Comparison of ENCODE assay signal across 26 cellular contexts in genomic region chr4:173440888-173441287, GRCh38. TPM values are rescaled to one million over a fixed set of nuclear protein-coding genes. Genes with fewer than 3 reads are reported as not detected.
"Had no signal": no experiment of that assay in that cellular context is flagged by ENCODE, and none has a peak within 500 bp of the region (broad histone marks: within the 10 kb centered on the region; RNA-seq: fewer than 3 reads in every experiment).

No MANE protein-coding gene starts in this region.

- H3K9me3 Mint-ChIP-seq: nephron, neural progenitor cell had no signal

- H3K27ac Mint-ChIP-seq: mesothelial cell of epicardium; naive B cell; nephron; neural progenitor cell; progenitor cell of endocrine pancreas; stimulated activated naive B cell treated with anti-CD40 and anti-IgM and Interleukin-4, amounts not matched to agents 10 μg/mL and 1 μg/mL and 100 μg/mL, for 72 hours had no signal

- ATAC-seq: foreskin keratinocyte; gastroesophageal sphincter; heart left ventricle; left cardiac atrium; left lung; mucosa of descending colon; right lobe of liver; stimulated activated naive B cell treated with anti-CD40 and anti-IgM and Interleukin-4, amounts not matched to agents 10 μg/mL and 1 μg/mL and 100 μg/mL, for 72 hours had no signal

- DNase-seq: dermis blood vessel endothelial cell; effector memory CD4-positive, alpha-beta T cell; foreskin keratinocyte; heart left ventricle; left cardiac atrium; left lung; mesenchymal stem cell; mucosa of descending colon; naive B cell; right lobe of liver; small intestine; stimulated activated CD4-positive, alpha-beta T cell treated with anti-CD3 and anti-CD28 coated beads, Interleukin-15, amount 100 ng/mL, for 24 hours; stimulated activated CD4-positive, alpha-beta T cell treated with anti-CD3 and anti-CD28 coated beads, Interleukin-2, amount 100 ng/mL, for 48 hours; stimulated activated naive B cell treated with anti-CD40 and anti-IgM and Interleukin-4, amounts not matched to agents 10 μg/mL and 1 μg/mL and 100 μg/mL, for 72 hours; stomach; thyroid gland; trophoblast cell had no signal

- H3K27me3 Mint-ChIP-seq: progenitor cell of endocrine pancreas; stimulated activated naive B cell treated with anti-CD40 and anti-IgM and Interleukin-4, amounts not matched to agents 10 μg/mL and 1 μg/mL and 100 μg/mL, for 72 hours had no signal

- H3K4me3 Mint-ChIP-seq: mesothelial cell of epicardium; naive B cell; nephron; neural progenitor cell; stimulated activated naive B cell treated with anti-CD40 and anti-IgM and Interleukin-4, amounts not matched to agents 10 μg/mL and 1 μg/mL and 100 μg/mL, for 72 hours had no signal

- H3K4me1 Mint-ChIP-seq: naive B cell; stimulated activated naive B cell treated with anti-CD40 and anti-IgM and Interleukin-4, amounts not matched to agents 10 μg/mL and 1 μg/mL and 100 μg/mL, for 72 hours had no signal

RNA-seq across cellular contexts. Expression of gene SCRG1, which starts 42.0 kb away (rescaled TPM):
- total RNA-seq: endothelial cell of umbilical vein, epithelial cell of proximal tubule, foreskin keratinocyte, kidney epithelial cell, lung microvascular endothelial cell, progenitor cell of endocrine pancreas, right lobe of liver had no signal
